ENCODE assay signal across 2 cellular contexts in genomic region chr1:115822117-115822516, GRCh38.
TF ChIP-seq lines count a peak whose summit lies in the region.

No MANE protein-coding gene starts in this region.

TF ChIP-seq in HEK293, 187 proteins besides CTCF, POLR2A, EP300 and RAD21 (continued from another document):
- no peak for TF ChIP-seq ZNF488 (tag by site-specific recombination; IDR thresholded peaks at IDR 0.05)
- TF ChIP-seq ZNF600 (tag by site-specific recombination; IDR thresholded peaks at IDR 0.05) = no peak
- TF ChIP-seq MZF1 (tag by site-specific recombination; IDR thresholded peaks at IDR 0.05; ENCODE audit: borderline replicate concordance) = no peak

TF ChIP-seq in SK-N-SH treated with all-trans-retinoic acid at 6 μM for 48 hours, 23 proteins besides CTCF, POLR2A, EP300 and RAD21 (continued from another document):
- no peak for TF ChIP-seq POU6F1 (CRISPR knock-in tag; IDR thresholded peaks at IDR 0.05; ENCODE audit: borderline replicate concordance, low read depth)
- no peak for TF ChIP-seq CSDC2 (CRISPR knock-in tag; IDR thresholded peaks at IDR 0.05)
- TF ChIP-seq ZC3H10 (CRISPR knock-in tag; IDR thresholded peaks at IDR 0.05) = no peak
- TF ChIP-seq ZNF70 (CRISPR knock-in tag; IDR thresholded peaks at IDR 0.05) = no peak
- no peak for TF ChIP-seq SNAI2 (CRISPR knock-in tag; IDR thresholded peaks at IDR 0.05)
- no peak for TF ChIP-seq GLIS3 (CRISPR knock-in tag; IDR thresholded peaks at IDR 0.05)
- no peak for TF ChIP-seq ARNTL (CRISPR knock-in tag; IDR thresholded peaks at IDR 0.05; ENCODE audit: borderline replicate concordance, low read depth)
- TF ChIP-seq CREB5 (CRISPR knock-in tag; IDR thresholded peaks at IDR 0.05; ENCODE audit: low read depth) = no peak
- no peak for TF ChIP-seq OSR1 (CRISPR knock-in tag; IDR thresholded peaks at IDR 0.05)
- TF ChIP-seq ZFP30 (CRISPR knock-in tag; IDR thresholded peaks at IDR 0.05) = no peak
- TF ChIP-seq PATZ1 (CRISPR knock-in tag; IDR thresholded peaks at IDR 0.05; ENCODE audit: borderline replicate concordance) = no peak
- TF ChIP-seq ZNF8 (CRISPR knock-in tag; IDR thresholded peaks at IDR 0.05) = no peak
- no peak for TF ChIP-seq ISL1 (CRISPR knock-in tag; IDR thresholded peaks at IDR 0.05)
- no peak for TF ChIP-seq TOX (CRISPR knock-in tag; IDR thresholded peaks at IDR 0.05; ENCODE audit: borderline replicate concordance)
- no peak for TF ChIP-seq ESRRG (CRISPR knock-in tag; IDR thresholded peaks at IDR 0.05)
